Comparison of ENCODE assay signal across 12 cellular contexts in genomic region chr21:46028547-46029200, GRCh38. TPM values are rescaled to one million over a fixed set of nuclear protein-coding genes. Genes with fewer than 3 reads are reported as not detected.
A peak's percentile ranks its signal among the peaks of the same experiment; 100 is the strongest.
DNase-seq lines count a peak whose midpoint lies in the region; ATAC-seq and TF ChIP-seq lines count a peak whose summit lies in the region.
"Had no signal": no experiment of that assay in that cellular context is flagged by ENCODE, and none has a peak within 500 bp of the region (broad histone marks: within the 10 kb centered on the region; RNA-seq: fewer than 3 reads in every experiment).

No MANE protein-coding gene starts in this region.

- no peaks in the 10 kb centered on the region for H3K36me3 ChIP-seq in upper lobe of right lung
- H3K36me3 ChIP-seq: adrenal gland had no signal

- H3K36me3 Mint-ChIP-seq in nephron (ENCODE audit: low read depth) = peaks cover 5% of the 10 kb centered on the region
- H3K36me3 Mint-ChIP-seq: stimulated activated memory B cell treated with anti-CD40 and anti-IgM and Interleukin-4, amounts not matched to agents 10 μg/mL and 1 μg/mL and 100 μg/mL, for 72 hours had no signal

- H3K27me3 Mint-ChIP-seq in nephron (ENCODE audit: low read depth) = no peaks in the 10 kb centered on the region

- H3K27ac ChIP-seq in upper lobe of right lung = peak overlapping the region; percentile 33

- DNase-seq in amniotic epithelial cell (ENCODE audit: low read depth) = peak; percentile 79
- no peak for DNase-seq in Right ventricle myocardium superior
- no peak for DNase-seq in upper lobe of right lung
- no peak for DNase-seq in SK-N-DZ (ENCODE audit: low spot score)
- no peak for DNase-seq in A172 (ENCODE audit: low spot score)
- DNase-seq: NCI-H2081; NK-92 treated with Interleukin-12 subunit alpha and Interleukin-12 subunit beta, amount 100 ng/mL, for 24 hours had no signal

- no peak overlapping the region for H3K4me3 ChIP-seq in upper lobe of right lung
- H3K4me3 ChIP-seq: adrenal gland had no signal

- H3K27ac Mint-ChIP-seq in nephron = peak overlapping the region; percentile 73 to 95 (median 92)
- H3K27ac Mint-ChIP-seq: stimulated activated memory B cell treated with anti-CD40 and anti-IgM and Interleukin-4, amounts not matched to agents 10 μg/mL and 1 μg/mL and 100 μg/mL, for 72 hours had no signal

- peaks cover 28% of the 10 kb centered on the region for H3K9me3 Mint-ChIP-seq in nephron

- H3K4me1 Mint-ChIP-seq in nephron = peaks cover 51% of the 10 kb centered on the region
- H3K4me1 Mint-ChIP-seq: stimulated activated memory B cell treated with anti-CD40 and anti-IgM and Interleukin-4, amounts not matched to agents 10 μg/mL and 1 μg/mL and 100 μg/mL, for 72 hours had no signal

- H3K4me3 Mint-ChIP-seq in nephron = no peak overlapping the region
- H3K4me3 Mint-ChIP-seq: neural crest cell; stimulated activated memory B cell treated with anti-CD40 and anti-IgM and Interleukin-4, amounts not matched to agents 10 μg/mL and 1 μg/mL and 100 μg/mL, for 72 hours had no signal

- intact Hi-C loops in Right ventricle myocardium superior (cut with DNase I) (no loop called here), upper lobe of right lung (cut with DNase I) (no loop called here)

- ATAC-seq in Right ventricle myocardium superior (ENCODE audit: poor library complexity) (peak; percentile 73), upper lobe of right lung (peak; percentile 13), HG03520 (IDR thresholded peaks at IDR 0.05; ENCODE audit: unreplicated experiment) (no peak)
- ATAC-seq: stimulated activated memory B cell treated with anti-CD40 and anti-IgM and Interleukin-4, amounts not matched to agents 10 μg/mL and 1 μg/mL and 100 μg/mL, for 72 hours had no signal

- H3K27me3 ChIP-seq in upper lobe of right lung = no peaks in the 10 kb centered on the region
- H3K27me3 ChIP-seq: adrenal gland had no signal

- no peak for TF ChIP-seq CTCF in nephron (IDR thresholded peaks at IDR 0.05; ENCODE audit: unreplicated experiment in 3 of 3)
- TF ChIP-seq CTCF in upper lobe of right lung (IDR thresholded peaks at IDR 0.05) = no peak

- no peaks in the 10 kb centered on the region for H3K9me3 ChIP-seq in upper lobe of right lung

- H3K4me1 ChIP-seq in upper lobe of right lung = peaks cover 9% of the 10 kb centered on the region
- H3K4me1 ChIP-seq: adrenal gland had no signal

RNA-seq across cellular contexts. Expression of gene COL6A1, which starts 47.1 kb away (rescaled TPM):
- total RNA-seq in Right ventricle myocardium superior (173 TPM), upper lobe of right lung (175 TPM)
- 58.6 and 64.7 TPM in 2 replicates for polyA plus RNA-seq in SK-N-DZ (2014; cell fraction: cytosol; rRNA removed)
- polyA plus RNA-seq in SK-N-DZ (2014; cell fraction: nucleus; rRNA removed) = 367 and 476 TPM in 2 replicates
- total RNA-seq in A172 (2014; rRNA removed; shearing (Covaris generic)) = 329 and 393 TPM in 2 replicates
